9 cellular contexts compared by ENCODE assay signal in the genomic region with DNA sequence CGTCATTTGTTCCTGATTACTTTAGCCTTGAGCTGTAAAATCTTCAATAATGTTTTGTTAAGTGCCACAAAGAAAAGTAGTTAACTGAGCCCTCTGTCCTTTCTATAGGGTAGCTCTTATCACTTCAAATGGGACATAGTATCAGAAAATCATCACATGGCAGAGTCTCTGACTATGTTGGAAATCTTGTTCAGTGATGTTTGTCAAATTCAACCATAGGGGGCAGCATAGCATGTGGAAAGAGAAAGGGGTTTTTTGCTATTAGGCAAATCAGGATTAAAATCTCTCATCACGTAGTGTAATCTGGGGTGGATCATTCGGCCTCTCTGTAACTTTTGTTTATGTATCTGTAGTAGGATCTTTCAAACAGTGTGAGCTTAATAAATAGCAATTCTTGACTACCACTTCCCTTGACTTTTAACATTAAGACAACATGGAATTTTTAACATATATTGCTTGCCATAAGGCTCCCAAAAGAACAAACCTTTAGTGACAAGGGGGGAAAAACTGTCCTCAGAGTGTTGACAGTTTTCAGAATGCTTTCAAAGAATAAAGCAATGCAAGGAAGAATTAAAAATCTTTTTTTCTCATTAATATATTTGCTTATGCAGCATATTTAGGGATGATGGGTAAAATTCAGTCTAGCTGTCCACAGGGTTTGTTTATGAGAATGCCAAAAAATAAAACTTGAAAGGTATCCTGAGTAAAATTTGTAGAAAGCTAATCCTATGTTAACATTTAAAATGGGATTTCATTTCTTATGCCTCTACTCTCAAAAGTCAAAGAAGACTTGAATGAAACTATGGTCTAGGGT.
DNase-seq lines count a peak whose midpoint lies in the region; ATAC-seq and TF ChIP-seq lines count a peak whose summit lies in the region.
"Had no signal": no experiment of that assay in that cellular context is flagged by ENCODE, and none has a peak within 500 bp of the region (broad histone marks: within the 10 kb centered on the region; RNA-seq: fewer than 3 reads in every experiment).

No MANE protein-coding gene starts in this region.

- no peaks in the 10 kb centered on the region for H3K27me3 Mint-ChIP-seq in CD4-positive, CD25-positive, alpha-beta regulatory T cell
- no peaks in the 10 kb centered on the region for H3K27me3 Mint-ChIP-seq in activated naive CD4-positive, alpha-beta T cell treated with anti-CD3 and anti-CD28 coated beads, Interleukin-2, amount 10 ng/mL, durations not matched to agents 7 days and 5 days

- H3K4me3 Mint-ChIP-seq in CD4-positive, CD25-positive, alpha-beta regulatory T cell: peak overlapping the region in 1 of 4 donors; percentile 4
- H3K4me3 Mint-ChIP-seq in activated naive CD4-positive, alpha-beta T cell treated with anti-CD3 and anti-CD28 coated beads, Interleukin-2, amount 10 ng/mL, durations not matched to agents 7 days and 5 days: no peak overlapping the region

- H3K4me3 ChIP-seq in CD4-positive, CD25-positive, alpha-beta regulatory T cell (ENCODE audit: low read depth, low read length): no peak overlapping the region
- no peak overlapping the region for H3K4me3 ChIP-seq in lower leg skin (ENCODE audit: low read depth, poor library complexity, severe bottlenecking)

- ATAC-seq in CD4-positive, CD25-positive, alpha-beta regulatory T cell (ENCODE audit: low read depth in 2 of 2): peak in 1 of 2 donors; percentile 42

- no peaks in the 10 kb centered on the region for H3K4me1 ChIP-seq in CD4-positive, CD25-positive, alpha-beta regulatory T cell (ENCODE audit: control insufficient read depth, insufficient read depth, low read length, poor library complexity, severe bottlenecking)

- CTCF ChIA-PET in activated naive CD4-positive, alpha-beta T cell treated with anti-CD3 and anti-CD28 coated beads, Interleukin-2, amount 10 ng/mL, durations not matched to agents 7 days and 5 days (lab: Charles Lee): interaction anchor here (0.6 to 3.3 kb wide), 20 partner anchors 10 to 452 kb away, joined by 3 to 13 read pairs (median 4); no protein-coding TSS in a partner anchor

- peaks cover 20 to 37% (median 22%) of the 10 kb centered on the region in 4 donors for H3K4me1 Mint-ChIP-seq in CD4-positive, CD25-positive, alpha-beta regulatory T cell
- H3K4me1 Mint-ChIP-seq in activated naive CD4-positive, alpha-beta T cell treated with anti-CD3 and anti-CD28 coated beads, Interleukin-2, amount 10 ng/mL, durations not matched to agents 7 days and 5 days: no peaks in the 10 kb centered on the region

- peak overlapping the region in 2 of 3 donors; percentile 8 to 15 for H3K27ac Mint-ChIP-seq in CD4-positive, CD25-positive, alpha-beta regulatory T cell
- H3K27ac Mint-ChIP-seq in activated naive CD4-positive, alpha-beta T cell treated with anti-CD3 and anti-CD28 coated beads, Interleukin-2, amount 10 ng/mL, durations not matched to agents 7 days and 5 days: no peak overlapping the region

- H3K9me3 ChIP-seq in CD4-positive, CD25-positive, alpha-beta regulatory T cell (ENCODE audit: control insufficient read depth in 2 of 2, low read length in 2 of 2): no peaks in the 10 kb centered on the region
- H3K9me3 ChIP-seq: neutrophil had no signal

- intact Hi-C loops in lower leg skin (cut with DNase I; ENCODE audit: low total_unique reads): no loop called here

- no peak for TF ChIP-seq POLR2A in lower leg skin (IDR thresholded peaks at IDR 0.05)

- DNase-seq in CD4-positive, CD25-positive, alpha-beta regulatory T cell: peak in 2 of 3 donors; percentile 27 to 55
- DNase-seq in NCI-H460 (ENCODE audit: extremely low read depth, low read depth) (peak; percentile 28), lung microvascular endothelial cell (ENCODE audit: low read depth in 2 of 2) (peak; percentile 52 to 63), amygdala (lab: John Stamatoyannopoulos, UW) (no peak), lower leg skin (ENCODE audit: low spot score in 2 of 2) (no peak)
- DNase-seq in central memory CD4-positive, alpha-beta T cell: peak; percentile 25
- no peak for DNase-seq in activated naive CD4-positive, alpha-beta T cell treated with anti-CD3 and anti-CD28 coated beads, Interleukin-2, amount 10 ng/mL, durations not matched to agents 7 days and 5 days

- H3K36me3 Mint-ChIP-seq in CD4-positive, CD25-positive, alpha-beta regulatory T cell: peaks cover 24% of the 10 kb centered on the region
- H3K36me3 Mint-ChIP-seq in activated naive CD4-positive, alpha-beta T cell treated with anti-CD3 and anti-CD28 coated beads, Interleukin-2, amount 10 ng/mL, durations not matched to agents 7 days and 5 days: peaks cover 8% of the 10 kb centered on the region

- no peaks in the 10 kb centered on the region for H3K9me3 Mint-ChIP-seq in CD4-positive, CD25-positive, alpha-beta regulatory T cell
- H3K9me3 Mint-ChIP-seq in activated naive CD4-positive, alpha-beta T cell treated with anti-CD3 and anti-CD28 coated beads, Interleukin-2, amount 10 ng/mL, durations not matched to agents 7 days and 5 days: no peaks in the 10 kb centered on the region

- peak overlapping the region; percentile 20 for H3K27ac ChIP-seq in CD4-positive, CD25-positive, alpha-beta regulatory T cell (ENCODE audit: insufficient read depth, low read length, poor library complexity, severe bottlenecking)
- H3K27ac ChIP-seq: neutrophil had no signal

- TF ChIP-seq CTCF in GM12874 (IDR thresholded peaks at IDR 0.05; ENCODE audit: insufficient read depth, low read depth, low read length) (peak; percentile 58), lower leg skin (IDR thresholded peaks at IDR 0.05) (no peak)

- peaks cover 10% of the 10 kb centered on the region for H3K36me3 ChIP-seq in CD4-positive, CD25-positive, alpha-beta regulatory T cell (ENCODE audit: control insufficient read depth, insufficient read depth, low read length)

- WGBS in lower leg skin, 2 donors: 72 to 74% methylated on average over 3 of the region's 3 CpGs

- no peaks in the 10 kb centered on the region for H3K27me3 ChIP-seq in CD4-positive, CD25-positive, alpha-beta regulatory T cell (ENCODE audit: control insufficient read depth, insufficient read depth, low read length)
- H3K27me3 ChIP-seq: neutrophil had no signal

Comparison
In these comparisons a context has a peak if more than half of its experiments do, and no peak if none do; other contexts are left out.
1. DNase-seq: peak in CD4-positive, CD25-positive, alpha-beta regulatory T cell (2 of 3), NCI-H460 (single experiment), central memory CD4-positive, alpha-beta T cell (single experiment) and lung microvascular endothelial cell (2 of 2); none in activated naive CD4-positive, alpha-beta T cell treated with anti-CD3 and anti-CD28 coated beads, Interleukin-2, amount 10 ng/mL, durations not matched to agents 7 days and 5 days (single experiment), amygdala (0 of 56) and lower leg skin (0 of 2).